In genomic region chr12:5185435-5186069, GRCh38 we compare ENCODE assay signal across 18 cellular contexts.
DNase-seq lines count a peak whose midpoint lies in the region; ATAC-seq, FAIRE-seq and TF ChIP-seq lines count a peak whose summit lies in the region.
"Had no signal": no experiment of that assay in that cellular context is flagged by ENCODE, and none has a peak within 500 bp of the region (broad histone marks: within the 10 kb centered on the region; RNA-seq: fewer than 3 reads in every experiment).

No MANE protein-coding gene starts in this region.

- no peak overlapping the region for H3K23ac ChIP-seq in IMR-90 (ENCODE audit: low read depth, low read length)

- H3K4me2 ChIP-seq in IMR-90 (ENCODE audit: low read depth, low read length): no peak overlapping the region

- H3K9ac ChIP-seq in IMR-90 (ENCODE audit: low read depth, low read length): no peak overlapping the region

- H2AK5ac ChIP-seq in IMR-90 (ENCODE audit: low read depth, low read length): no peak overlapping the region

- no TSS peak for BruUV-seq in IMR-90 (replicated peaks; lab: Mats Ljungman, UMichigan)

- intact Hi-C loops in IMR-90 (cut with micrococcal nuclease) (no loop called here), lower lobe of right lung (cut with DNase I) (no loop called here)

- POLR2A ChIA-PET in IMR-90 (lab: Charles Lee; ENCODE audit: unreplicated experiment): no interaction called here

- H2AFZ ChIP-seq in IMR-90 (replicated peaks; ENCODE audit: low read length, poor library complexity): peak overlapping the region; percentile 59

- TF ChIP-seq RAD21 in IMR-90 (IDR thresholded peaks at IDR 0.05; ENCODE audit: low read length): no peak

- H3K9me3 ChIP-seq in IMR-90 (ENCODE audit: control insufficient read depth, insufficient read depth, low read length): no peaks in the 10 kb centered on the region
- H3K9me3 ChIP-seq in lower lobe of right lung: no peaks in the 10 kb centered on the region
- H3K9me3 ChIP-seq in suprapubic skin: no peaks in the 10 kb centered on the region
- H3K9me3 ChIP-seq: uterus had no signal

- H3K4me1 ChIP-seq in IMR-90 (ENCODE audit: control insufficient read depth, insufficient read depth, low read length) (no peaks in the 10 kb centered on the region), lower lobe of right lung (no peaks in the 10 kb centered on the region), suprapubic skin (no peaks in the 10 kb centered on the region)
- H3K4me1 ChIP-seq: uterus had no signal

- CTCF ChIA-PET in IMR-90 (lab: Yijun Ruan, JAX): interaction anchor here (0.6 kb wide), 1 partner anchor 24 kb away, joined by 3 read pairs; no protein-coding TSS in a partner anchor

- TF ChIP-seq CTCF in IMR-90 (conservative IDR thresholded peaks at IDR 0.05; ENCODE audit: low read depth, low read length) (no peak), coronary artery (IDR thresholded peaks at IDR 0.05) (no peak), lower lobe of right lung (IDR thresholded peaks at IDR 0.05) (no peak), suprapubic skin (IDR thresholded peaks at IDR 0.05) (no peak)

- FAIRE-seq in frontal cortex (lab: Jason Lieb, UNC): no peak

- no peak overlapping the region for H2BK20ac ChIP-seq in IMR-90 (ENCODE audit: low read depth, low read length)

- no peak overlapping the region for H3K4ac ChIP-seq in IMR-90 (ENCODE audit: low read depth, low read length)

- no peak overlapping the region for H4K8ac ChIP-seq in IMR-90 (ENCODE audit: low read depth in 2 of 2, low read length in 2 of 2)

- no peaks in the 10 kb centered on the region for H4K20me1 ChIP-seq in IMR-90 (ENCODE audit: insufficient read depth, low read length)

- H3K56ac ChIP-seq in IMR-90 (ENCODE audit: extremely low read depth, insufficient read depth, low read length): no peak overlapping the region

- no peak overlapping the region for H2BK120ac ChIP-seq in IMR-90 (ENCODE audit: low read depth, low read length)

- no peak overlapping the region for H3K14ac ChIP-seq in IMR-90 (replicated peaks; ENCODE audit: low read depth, low read length)

- TF ChIP-seq POLR2A in IMR-90 (IDR thresholded peaks at IDR 0.05; ENCODE audit: low read depth, low read length) (no peak), suprapubic skin (IDR thresholded peaks at IDR 0.05) (no peak)

- TF ChIP-seq EP300 in suprapubic skin (IDR thresholded peaks at IDR 0.05): no peak

- no peak overlapping the region for H3K18ac ChIP-seq in IMR-90 (ENCODE audit: low read depth, low read length)

- no CpG with 5 or more reads among the region's 8 CpGs for WGBS in IMR-90 (ENCODE audit: extremely low coverage in 2 of 2, insufficient read length in 1 of 2), 2 experiments
- WGBS in suprapubic skin: 49% methylated on average over 8 of the region's 8 CpGs

- H2BK5ac ChIP-seq in IMR-90 (ENCODE audit: low read depth, low read length, poor library complexity, severe bottlenecking): no peak overlapping the region

- DNase-seq in IMR-90 (no peak), coronary artery (ENCODE audit: low spot score) (no peak), lower lobe of right lung (no peak), suprapubic skin (ENCODE audit: low spot score in 2 of 2) (no peak), frontal cortex (ENCODE audit: low spot score in 2 of 2) (no peak), ecto neural progenitor cell (ENCODE audit: low spot score) (no peak)
- no peak for DNase-seq in activated naive CD4-positive, alpha-beta T cell (lab: John Stamatoyannopoulos, UW)
- DNase-seq: activated naive CD4-positive, alpha-beta T cell treated with anti-CD3 and anti-CD28 coated beads, Interleukin-2, amount 10 ng/mL, durations not matched to agents 7 days and 5 days; activated T-cell treated with anti-CD3 and anti-CD28 coated beads for 4 hours; AML-193; erythroblast; GOT3; NCI-H1930; NCI-H510A; stimulated activated naive B cell treated with anti-CD40 and anti-IgM and Interleukin-4, amounts not matched to agents 10 μg/mL and 1 μg/mL and 100 μg/mL, for 72 hours; T-cell; uterus had no signal

- dilution Hi-C loops in IMR-90 (cut with HindIII; ENCODE audit: low sequenced_read_pairs, unreplicated experiment): no loop called here

- H3K4me3 ChIP-seq in IMR-90 (ENCODE audit: insufficient read depth, low read depth, low read length) (no peak overlapping the region), coronary artery (peak overlapping the region; percentile 61), lower lobe of right lung (peak overlapping the region; percentile 28), suprapubic skin (peak overlapping the region; percentile 16)
- H3K4me3 ChIP-seq: uterus had no signal

- H3K79me1 ChIP-seq in IMR-90 (ENCODE audit: low read depth in 1 of 2, low read length in 2 of 2): no peaks in the 10 kb centered on the region

- H3K27me3 ChIP-seq in IMR-90 (ENCODE audit: control insufficient read depth, insufficient read depth, low read length) (no peaks in the 10 kb centered on the region), lower lobe of right lung (ENCODE audit: low read depth) (no peaks in the 10 kb centered on the region), suprapubic skin (no peaks in the 10 kb centered on the region)
- H3K27me3 ChIP-seq: uterus had no signal

- no peak overlapping the region for H4K5ac ChIP-seq in IMR-90 (ENCODE audit: low read depth, low read length)

- H3K27ac ChIP-seq in IMR-90 (ENCODE audit: insufficient read depth, low read length): no peak overlapping the region
- no peak overlapping the region for H3K27ac ChIP-seq in coronary artery
- H3K27ac ChIP-seq in lower lobe of right lung: no peak overlapping the region
- no peak overlapping the region for H3K27ac ChIP-seq in suprapubic skin
- H3K27ac ChIP-seq: uterus had no signal

- in situ Hi-C loops in IMR-90 (cut with MboI; ENCODE audit: low sequenced_read_pairs): no loop called here

- no peak overlapping the region for H4K91ac ChIP-seq in IMR-90 (ENCODE audit: insufficient read depth, low read depth, low read length)

- no peaks in the 10 kb centered on the region; the same call in 1 of the 2 replicates for H3K9me1 ChIP-seq in IMR-90 (ENCODE audit: insufficient read depth, low read length)

- ATAC-seq in IMR-90 (ENCODE audit: low read depth) (no peak), lower lobe of right lung (no peak), HG03378 (IDR thresholded peaks at IDR 0.05; ENCODE audit: unreplicated experiment) (no peak)
- ATAC-seq: stimulated activated naive B cell treated with anti-CD40 and anti-IgM and Interleukin-4, amounts not matched to agents 10 μg/mL and 1 μg/mL and 100 μg/mL, for 72 hours; T-cell had no signal

- no peaks in the 10 kb centered on the region for H3K36me3 ChIP-seq in IMR-90 (ENCODE audit: control insufficient read depth, insufficient read depth, low read length)
- H3K36me3 ChIP-seq in lower lobe of right lung: no peaks in the 10 kb centered on the region
- no peaks in the 10 kb centered on the region for H3K36me3 ChIP-seq in suprapubic skin
- H3K36me3 ChIP-seq: uterus had no signal

- H2BK15ac ChIP-seq in IMR-90 (ENCODE audit: low read depth, low read length): no peak overlapping the region

- H2AK9ac ChIP-seq in IMR-90 (replicated peaks; ENCODE audit: low read depth, low read length, poor library complexity): no peak overlapping the region

TF ChIP-seq in IMR-90, 13 proteins besides CTCF, POLR2A, EP300 and RAD21:
- TF ChIP-seq MXI1 (IDR thresholded peaks at IDR 0.05; ENCODE audit: borderline replicate concordance, low read depth, low read length): no peak
- no peak for TF ChIP-seq RCOR1 (IDR thresholded peaks at IDR 0.05; ENCODE audit: insufficient replicate concordance, low read length)
- TF ChIP-seq CHD1 (IDR thresholded peaks at IDR 0.05; ENCODE audit: low read depth, low read length): no peak
- TF ChIP-seq BHLHE40 (IDR thresholded peaks at IDR 0.05; ENCODE audit: low read depth, low read length): no peak
- no peak for TF ChIP-seq FOS (IDR thresholded peaks at IDR 0.05; ENCODE audit: low read depth, low read length)
- TF ChIP-seq SMC3 (IDR thresholded peaks at IDR 0.05; ENCODE audit: low read depth, low read length): no peak
- no peak for TF ChIP-seq USF2 (IDR thresholded peaks at IDR 0.05; ENCODE audit: low read depth, low read length)
- no peak for TF ChIP-seq MAFK (IDR thresholded peaks at IDR 0.05; ENCODE audit: low read depth, low read length)
- no peak for TF ChIP-seq NFE2L2 (IDR thresholded peaks at IDR 0.05; ENCODE audit: low read depth, low read length)
- no peak for TF ChIP-seq CEBPB (IDR thresholded peaks at IDR 0.05; ENCODE audit: low read depth, low read length)
- TF ChIP-seq RFX5 (IDR thresholded peaks at IDR 0.05; ENCODE audit: low read depth, low read length): no peak
- no peak for TF ChIP-seq MAZ (IDR thresholded peaks at IDR 0.05; ENCODE audit: borderline replicate concordance, low read depth, low read length)
- TF ChIP-seq ELK1 (IDR thresholded peaks at IDR 0.05; ENCODE audit: borderline replicate concordance, low read depth, low read length): no peak
